9 cellular contexts compared by ENCODE assay signal in genomic region chr4:38889143-38889542, GRCh38. TPM values are rescaled to one million over a fixed set of nuclear protein-coding genes. Genes with fewer than 3 reads are reported as not detected.
DNase-seq lines count a peak whose midpoint lies in the region; ATAC-seq lines count a peak whose summit lies in the region.
"Had no signal": no experiment of that assay in that cellular context is flagged by ENCODE, and none has a peak within 500 bp of the region (broad histone marks: within the 10 kb centered on the region; RNA-seq: fewer than 3 reads in every experiment).

No MANE protein-coding gene starts in this region.

- H3K27ac Mint-ChIP-seq in activated T-cell treated with anti-CD3 and anti-CD28 coated beads, Interleukin-2, amount 50 U/mL, for 72 hours = peak overlapping the region; percentile 95
- peak overlapping the region; percentile 87 for H3K27ac Mint-ChIP-seq in T-helper 1 cell treated with Interleukin-12 subunit alpha and Interleukin-12 subunit beta and Interleukin-4 antibody, amounts not matched to agents 30 μg/mL and 1 μg/mL, for 36 hours

- no peaks in the 10 kb centered on the region for H3K79me2 ChIP-seq in mesendoderm (ENCODE audit: control insufficient read depth, insufficient read depth, low read length)

- no peaks in the 10 kb centered on the region for H3K4me1 ChIP-seq in mesendoderm (ENCODE audit: control insufficient read depth, low read depth, low read length)

- no peaks in the 10 kb centered on the region for H3K27me3 Mint-ChIP-seq in activated T-cell treated with anti-CD3 and anti-CD28 coated beads, Interleukin-2, amount 50 U/mL, for 72 hours (ENCODE audit: low read depth)
- no peaks in the 10 kb centered on the region for H3K27me3 Mint-ChIP-seq in T-helper 1 cell treated with Interleukin-12 subunit alpha and Interleukin-12 subunit beta and Interleukin-4 antibody, amounts not matched to agents 30 μg/mL and 1 μg/mL, for 36 hours (ENCODE audit: low read depth)

- H3K4ac ChIP-seq in mesendoderm (ENCODE audit: low read depth, low read length) = no peak overlapping the region

- no peak overlapping the region for H2BK15ac ChIP-seq in mesendoderm (replicated peaks; ENCODE audit: low read depth)

- H3K4me3 Mint-ChIP-seq in activated T-cell treated with anti-CD3 and anti-CD28 coated beads, Interleukin-2, amount 50 U/mL, for 72 hours = peak overlapping the region; percentile 27 to 75
- peak overlapping the region; percentile 40 for H3K4me3 Mint-ChIP-seq in T-helper 1 cell treated with Interleukin-12 subunit alpha and Interleukin-12 subunit beta and Interleukin-4 antibody, amounts not matched to agents 30 μg/mL and 1 μg/mL, for 36 hours

- H3K56ac ChIP-seq in mesendoderm (ENCODE audit: low read length) = no peak overlapping the region

- H3K4me2 ChIP-seq in mesendoderm (ENCODE audit: low read length) = no peak overlapping the region

- no peak overlapping the region for H3K4me3 ChIP-seq in mesendoderm (ENCODE audit: low read length)

- no peak overlapping the region for H3K18ac ChIP-seq in mesendoderm (ENCODE audit: low read length)

- no peak overlapping the region for H2AK5ac ChIP-seq in mesendoderm (ENCODE audit: low read length)

- no peak overlapping the region for H2BK120ac ChIP-seq in mesendoderm (ENCODE audit: low read depth, low read length)

- no peaks in the 10 kb centered on the region for H3K36me3 Mint-ChIP-seq in activated T-cell treated with anti-CD3 and anti-CD28 coated beads, Interleukin-2, amount 50 U/mL, for 72 hours (ENCODE audit: insufficient read depth in 2 of 2)
- H3K36me3 Mint-ChIP-seq in T-helper 1 cell treated with Interleukin-12 subunit alpha and Interleukin-12 subunit beta and Interleukin-4 antibody, amounts not matched to agents 30 μg/mL and 1 μg/mL, for 36 hours (ENCODE audit: low read depth) = peaks cover 1% of the 10 kb centered on the region

- peak; percentile 81 to 87 for ATAC-seq in activated T-cell treated with anti-CD3 and anti-CD28 coated beads, Interleukin-2, amount 50 U/mL, for 72 hours (replicated peaks in 1 of 2)
- ATAC-seq in Right ventricle myocardium superior (ENCODE audit: poor library complexity) = peak; percentile 34

- peak overlapping the region; percentile 65 for H3K27ac ChIP-seq in substantia nigra (ENCODE audit: low read depth, low read length, poor library complexity, severe bottlenecking)
- no peak overlapping the region for H3K27ac ChIP-seq in mesendoderm (ENCODE audit: low read depth, low read length)
- H3K27ac ChIP-seq: VCaP had no signal

- no peak overlapping the region for H3K9ac ChIP-seq in mesendoderm (ENCODE audit: low read length)

- no CpG with 5 or more reads among the region's 1 CpG for WGBS in mesendoderm (ENCODE audit: extremely low coverage, insufficient coverage, low lambda C conversion rate)

- peaks cover 0 to 2% of the 10 kb centered on the region in 2 donors for H3K9me3 Mint-ChIP-seq in activated T-cell treated with anti-CD3 and anti-CD28 coated beads, Interleukin-2, amount 50 U/mL, for 72 hours
- H3K9me3 Mint-ChIP-seq in T-helper 1 cell treated with Interleukin-12 subunit alpha and Interleukin-12 subunit beta and Interleukin-4 antibody, amounts not matched to agents 30 μg/mL and 1 μg/mL, for 36 hours = no peaks in the 10 kb centered on the region

- no peak overlapping the region for H2BK5ac ChIP-seq in mesendoderm (ENCODE audit: low read length)

- DNase-seq in activated T-cell treated with anti-CD3 and anti-CD28 coated beads, Interleukin-2, amount 50 U/mL, for 72 hours = peak in 1 of 2 donors; percentile 22
- no peak for DNase-seq in activated T-cell treated with anti-CD3 and anti-CD28 coated beads, Interleukin-2, amount 50 U/mL, for 1 hour
- DNase-seq in Right ventricle myocardium superior (no peak), substantia nigra (lab: John Stamatoyannopoulos, UW) (no peak), NCI-H1105 treated with DMSO at 0.1 percent for 48 hours (lab: John Stamatoyannopoulos, UW) (no peak), mesendoderm (no peak)
- no peak for DNase-seq in effector CD4-positive, alpha-beta T cell

- no peaks in the 10 kb centered on the region for H3K36me3 ChIP-seq in mesendoderm (ENCODE audit: control insufficient read depth, insufficient read depth, low read length)

- no peak overlapping the region for H4K5ac ChIP-seq in mesendoderm (ENCODE audit: low read length)

- no peak overlapping the region for H3K23ac ChIP-seq in mesendoderm (ENCODE audit: low read length)

- H3K79me1 ChIP-seq in mesendoderm (ENCODE audit: low read length) = no peaks in the 10 kb centered on the region

- no peaks in the 10 kb centered on the region for H3K27me3 ChIP-seq in mesendoderm (ENCODE audit: insufficient read depth, low read length, poor library complexity)

- intact Hi-C loops in Right ventricle myocardium superior (cut with DNase I) = no loop called here

- no peak overlapping the region for H4K8ac ChIP-seq in mesendoderm (ENCODE audit: low read depth, low read length)

- H3K4me1 Mint-ChIP-seq in activated T-cell treated with anti-CD3 and anti-CD28 coated beads, Interleukin-2, amount 50 U/mL, for 72 hours (ENCODE audit: low read depth) = peaks cover 26% of the 10 kb centered on the region
- H3K4me1 Mint-ChIP-seq in T-helper 1 cell treated with Interleukin-12 subunit alpha and Interleukin-12 subunit beta and Interleukin-4 antibody, amounts not matched to agents 30 μg/mL and 1 μg/mL, for 36 hours (ENCODE audit: low read depth) = peaks cover 19% of the 10 kb centered on the region

RNA-seq across cellular contexts. Expression of gene FAM114A1, which starts 21.5 kb away (rescaled TPM):
- under 1 TPM; 0.48 to 0.83 TPM for total RNA-seq in activated T-cell treated with anti-CD3 and anti-CD28 coated beads, Interleukin-2, amount 50 U/mL, for 72 hours
- total RNA-seq in Right ventricle myocardium superior = 20.3 TPM
- 8.0 TPM for polyA plus RNA-seq in mesendoderm (2013, experiment 1 of 2)
- 9.0 TPM for polyA plus RNA-seq in mesendoderm (2013, experiment 2 of 2)

RNA-seq across cellular contexts. Expression of gene TLR6, which starts 32.5 kb away (rescaled TPM):
- total RNA-seq in activated T-cell treated with anti-CD3 and anti-CD28 coated beads, Interleukin-2, amount 50 U/mL, for 72 hours = 1 to 10 TPM; 3.6 to 3.8 TPM
- total RNA-seq in Right ventricle myocardium superior = 2.3 TPM
- 0.17 TPM for polyA plus RNA-seq in mesendoderm (2013, experiment 1 of 2)
- 0.17 TPM for polyA plus RNA-seq in mesendoderm (2013, experiment 2 of 2)

Comparison
In these comparisons a context has a peak if more than half of its experiments do, and no peak if none do; other contexts are left out.
1. RNA of gene FAM114A1, which starts 21.5 kb away (total RNA-seq): 20.3 TPM in Right ventricle myocardium superior (single experiment); 0.48 to 0.83 TPM in activated T-cell treated with anti-CD3 and anti-CD28 coated beads, Interleukin-2, amount 50 U/mL, for 72 hours; every median in the first group is over 10 times any median in the second.